Comparison of ENCODE assay signal across 8 cellular contexts in the genomic region with DNA sequence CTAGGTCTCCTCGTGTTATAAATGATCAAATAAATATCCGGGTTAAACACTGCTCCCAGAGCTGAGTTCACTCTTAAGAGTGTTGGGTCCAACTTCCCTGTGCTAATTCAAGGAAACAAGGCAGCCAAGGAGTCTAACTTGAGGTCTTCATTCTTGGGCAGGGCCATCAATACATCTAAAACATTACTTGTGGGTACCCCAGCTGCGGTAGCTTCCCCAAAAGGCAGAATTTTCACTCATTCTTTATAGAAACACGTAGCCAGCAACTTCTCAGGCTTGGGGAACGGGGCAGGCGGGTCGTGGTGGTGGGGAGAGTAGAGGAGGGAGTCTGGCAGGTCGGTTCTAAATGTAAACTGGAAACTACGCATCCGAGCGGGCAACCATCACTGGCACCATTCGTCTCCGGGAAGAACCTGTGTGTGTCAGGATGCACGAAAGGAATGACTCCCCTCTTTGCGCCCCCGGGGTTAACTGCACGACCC. TPM values are rescaled to one million over a fixed set of nuclear protein-coding genes. Genes with fewer than 3 reads are reported as not detected.
A peak's percentile ranks its signal among the peaks of the same experiment; 100 is the strongest.
DNase-seq lines count a peak whose midpoint lies in the region; ATAC-seq and TF ChIP-seq lines count a peak whose summit lies in the region.

No MANE protein-coding gene starts in this region.

- H3K4me1 Mint-ChIP-seq in T-helper 17 cell (peaks cover 24% of the 10 kb centered on the region), endothelial cell (ENCODE audit: unreplicated experiment) (peaks cover 38% of the 10 kb centered on the region)

- no peaks in the 10 kb centered on the region for H3K36me3 ChIP-seq in GM23248 (ENCODE audit: low read depth)
- H3K36me3 ChIP-seq in mucosa of stomach (ENCODE audit: control insufficient read depth, insufficient read depth, low read length) = no peaks in the 10 kb centered on the region

- H3K27ac Mint-ChIP-seq in T-helper 17 cell (peak overlapping the region; percentile 94), endothelial cell (ENCODE audit: unreplicated experiment) (peak overlapping the region; percentile 98)

- in situ Hi-C loops in GM23248 (cut with MboI) = no loop called here

- H3K79me2 ChIP-seq in GM23248 (ENCODE audit: insufficient read depth) = peaks cover 39% of the 10 kb centered on the region

- 1% methylated on average over 17 of the region's 17 CpGs for WGBS in GM23248 (ENCODE audit: low coverage in 1 of 2, low lambda C conversion rate in 2 of 2, missing lambda C conversion rate in 2 of 2), 2 experiments

- H3K9me3 ChIP-seq in GM23248 (ENCODE audit: low read depth) (no peaks in the 10 kb centered on the region), T-helper 17 cell (ENCODE audit: control insufficient read depth, low read length, poor library complexity, severe bottlenecking) (no peaks in the 10 kb centered on the region), mucosa of stomach (ENCODE audit: control insufficient read depth, low read length) (no peaks in the 10 kb centered on the region)

- peak overlapping the region; percentile 93 for H3K27ac ChIP-seq in GM23248

- H3K27me3 ChIP-seq in GM23248 (replicated peaks; ENCODE audit: insufficient read depth) (no peaks in the 10 kb centered on the region), mucosa of stomach (ENCODE audit: control insufficient read depth, insufficient read depth, low read length) (no peaks in the 10 kb centered on the region)

- H3K4me3 Mint-ChIP-seq in T-helper 17 cell = peak overlapping the region; percentile 91
- peak overlapping the region; percentile 96 for H3K4me3 Mint-ChIP-seq in endothelial cell (ENCODE audit: unreplicated experiment)

- H2AFZ ChIP-seq in GM23248 = peak overlapping the region; percentile 95

- peak overlapping the region; percentile 99 for H3K4me2 ChIP-seq in GM23248 (ENCODE audit: unreplicated experiment)

- H3K36me3 Mint-ChIP-seq in T-helper 17 cell (ENCODE audit: low read depth) = no peaks in the 10 kb centered on the region
- H3K36me3 Mint-ChIP-seq in endothelial cell (ENCODE audit: low read depth, unreplicated experiment) = no peaks in the 10 kb centered on the region

- H3K9ac ChIP-seq in GM23248 (peak overlapping the region; percentile 97), mucosa of stomach (ENCODE audit: low read length) (peak overlapping the region; percentile 94)

- H3K27me3 Mint-ChIP-seq in T-helper 17 cell = no peaks in the 10 kb centered on the region
- peaks cover 2% of the 10 kb centered on the region for H3K27me3 Mint-ChIP-seq in endothelial cell (ENCODE audit: unreplicated experiment)

- no peaks in the 10 kb centered on the region for H4K20me1 ChIP-seq in GM23248 (ENCODE audit: insufficient read depth)

- H3K4me1 ChIP-seq in GM23248 (ENCODE audit: insufficient read depth) (peaks cover 27% of the 10 kb centered on the region), mucosa of stomach (ENCODE audit: control insufficient read depth, insufficient read depth, low read length) (peaks cover 12% of the 10 kb centered on the region)

- H3K4me3 ChIP-seq in AG10803 (ENCODE audit: low read length) = peak overlapping the region; percentile 62
- peak overlapping the region; percentile 94 for H3K4me3 ChIP-seq in GM23248
- peak overlapping the region; percentile 60 for H3K4me3 ChIP-seq in mucosa of stomach (ENCODE audit: low read length)

- peaks cover 32% of the 10 kb centered on the region for H3F3A ChIP-seq in GM23248 (ENCODE audit: insufficient read depth)

- H3K9me2 ChIP-seq in GM23248 (ENCODE audit: insufficient read depth) = no peaks in the 10 kb centered on the region

- TF ChIP-seq CTCF in AG10803 (conservative IDR thresholded peaks at IDR 0.05; ENCODE audit: low read length) (no peak), endothelial cell (IDR thresholded peaks at IDR 0.05; ENCODE audit: unreplicated experiment) (no peak)

- ATAC-seq in T-helper 17 cell (peak; percentile 3), HG02970 (IDR thresholded peaks at IDR 0.05; ENCODE audit: low FRiP score, unreplicated experiment) (no peak)

- H3K9me3 Mint-ChIP-seq in endothelial cell (ENCODE audit: unreplicated experiment) = no peaks in the 10 kb centered on the region

- DNase-seq in AG10803 (ENCODE audit: low read depth) (no peak), GM23248 (peak; percentile 49), T-helper 17 cell (peak in 1 of 3 donors; percentile 11), endothelial cell (ENCODE audit: low spot score) (peak; percentile 33), foreskin melanocyte (no peak)
- no peak for DNase-seq in effector CD8-positive, alpha-beta T cell (lab: John Stamatoyannopoulos, UW)

RNA-seq across cellular contexts. Expression of a gene that starts 0.7 kb away (rescaled TPM):
- total RNA-seq in GM23248 (2014; rRNA removed; shearing (Covaris generic)) = 326 and 344 TPM in 2 replicates
- 267 and 273 TPM in 2 replicates for polyA plus RNA-seq in GM23248 (2016; fragmentation: Nextera tagmentation; extraction: Ambion mirVana)
- total RNA-seq in T-helper 17 cell = 10 to 100 TPM; 79.0 to 80.3 TPM
- 221 TPM for total RNA-seq in endothelial cell (ENCODE audit: unreplicated experiment)

RNA-seq across cellular contexts. Expression of a gene that starts 53.7 kb away (rescaled TPM):
- not detected in 2 replicates for total RNA-seq in GM23248 (2014; rRNA removed; shearing (Covaris generic))
- polyA plus RNA-seq in GM23248 (2016; fragmentation: Nextera tagmentation; extraction: Ambion mirVana) = 0.14 and 0.18 TPM in 2 replicates
- total RNA-seq in T-helper 17 cell (1 to 10 TPM in 1 of 2 donors, under 1 TPM in 1; 0.39 to 1.6 TPM), endothelial cell (ENCODE audit: unreplicated experiment) (not detected)

Comparison
In these comparisons a context has a peak if more than half of its experiments do, and no peak if none do; other contexts are left out.
1. DNase-seq: peak in GM23248 (single experiment) and endothelial cell (single experiment); none in AG10803 (single experiment), foreskin melanocyte (single experiment) and effector CD8-positive, alpha-beta T cell (single experiment).
2. Peak in every context shown above with its lines, with median percentiles within 50 percentile points of each other: H3K4me3 ChIP-seq.